In genomic region chr5:59042201-59042600, GRCh38 we compare ENCODE assay signal across 12 cellular contexts.
DNase-seq lines count a peak whose midpoint lies in the region; ATAC-seq and TF ChIP-seq lines count a peak whose summit lies in the region.
"Had no signal": no experiment of that assay in that cellular context is flagged by ENCODE, and none has a peak within 500 bp of the region (broad histone marks: within the 10 kb centered on the region; RNA-seq: fewer than 3 reads in every experiment).

No MANE protein-coding gene starts in this region.

- no peak for TF ChIP-seq POLR2A in HCT116 (IDR thresholded peaks at IDR 0.05; ENCODE audit: borderline replicate concordance, extremely low read depth, insufficient read depth, insufficient read length)

- H3K27me3 ChIP-seq in HCT116 (ENCODE audit: insufficient read depth, low read length): peaks cover 48% of the 10 kb centered on the region
- H3K27me3 ChIP-seq in lower lobe of right lung (ENCODE audit: low read depth): no peaks in the 10 kb centered on the region
- H3K27me3 ChIP-seq: upper lobe of left lung had no signal

- no peaks in the 10 kb centered on the region for H3K9me2 ChIP-seq in HCT116 (ENCODE audit: insufficient read depth)

- peak overlapping the region; percentile 17; the same call in 1 of the 2 replicates for H3K4me2 ChIP-seq in HCT116 (ENCODE audit: low read length)

- H4K20me1 ChIP-seq in HCT116 (ENCODE audit: insufficient read depth): no peaks in the 10 kb centered on the region

- peak overlapping the region; percentile 43 for H3K4me3 Mint-ChIP-seq in activated naive CD8-positive, alpha-beta T cell treated with anti-CD3 and anti-CD28 coated beads for 36 hours

- POLR2A ChIA-PET in HCT116 (lab: Charles Lee): no interaction called here

- H3K27ac ChIP-seq in HCT116 (ENCODE audit: low read depth, low read length) (no peak overlapping the region), lower lobe of right lung (peak overlapping the region; percentile 4)

- H3K27me3 Mint-ChIP-seq in activated naive CD8-positive, alpha-beta T cell treated with anti-CD3 and anti-CD28 coated beads for 36 hours: no peaks in the 10 kb centered on the region

- H3K36me3 ChIP-seq in HCT116 (ENCODE audit: control insufficient read depth in 1 of 2, insufficient read depth in 2 of 2, low read length in 2 of 2) (no peaks in the 10 kb centered on the region), lower lobe of right lung (no peaks in the 10 kb centered on the region)
- H3K36me3 ChIP-seq: upper lobe of left lung had no signal

- peaks cover 18% of the 10 kb centered on the region for H3K36me3 Mint-ChIP-seq in activated naive CD8-positive, alpha-beta T cell treated with anti-CD3 and anti-CD28 coated beads for 36 hours

- intact Hi-C loops in HCT116 (cut with micrococcal nuclease): no loop called here
- intact Hi-C loops in lower lobe of right lung (cut with DNase I): no loop called here

- H3K79me2 ChIP-seq in HCT116 (ENCODE audit: insufficient read depth, low read length): no peaks in the 10 kb centered on the region

- peaks cover 30% of the 10 kb centered on the region for H3K4me1 Mint-ChIP-seq in activated naive CD8-positive, alpha-beta T cell treated with anti-CD3 and anti-CD28 coated beads for 36 hours

- DNase-seq in AG08395 (ENCODE audit: low spot score): peak; percentile 27
- no peak for DNase-seq in HCT116 (ENCODE audit: low read depth, low spot score)
- no peak for DNase-seq in activated naive CD8-positive, alpha-beta T cell treated with anti-CD3 and anti-CD28 coated beads for 36 hours
- no peak for DNase-seq in lower lobe of right lung
- no peak for DNase-seq in cortex of kidney (lab: John Stamatoyannopoulos, UW)
- DNase-seq in DMS53 (lab: John Stamatoyannopoulos, UW): no peak
- no peak for DNase-seq in stimulated activated CD4-positive, alpha-beta T cell treated with anti-CD3 and anti-CD28 coated beads, Interleukin-15, amount 100 ng/mL, for 24 hours
- DNase-seq: effector CD4-positive, alpha-beta T cell; stimulated activated CD4-positive, alpha-beta T cell treated with anti-CD3 and anti-CD28 coated beads, Interleukin-2, amount 100 ng/mL, for 24 hours had no signal

- peak overlapping the region; percentile 77 for H3K27ac Mint-ChIP-seq in activated naive CD8-positive, alpha-beta T cell treated with anti-CD3 and anti-CD28 coated beads for 36 hours

- no peak overlapping the region for H2AFZ ChIP-seq in HCT116 (ENCODE audit: low read depth, low read length, poor library complexity, severe bottlenecking)

- BruUV-seq in HCT116 (replicated peaks; lab: Mats Ljungman, UMichigan): no TSS peak

- no peak for TF ChIP-seq RAD21 in HCT116 (IDR thresholded peaks at IDR 0.05; ENCODE audit: low read depth)

- H3K4me1 ChIP-seq in HCT116 (ENCODE audit: control insufficient read depth in 1 of 2, insufficient read depth in 2 of 2, low read length in 2 of 2) (peaks cover 2 to 20% of the 10 kb centered on the region in 2 experiments; a peak in 2 of 4 replicates), lower lobe of right lung (peaks cover 25% of the 10 kb centered on the region)

- CTCF ChIA-PET in HCT116 (lab: Charles Lee): interaction anchor here (0.9 kb wide), 1 partner anchor 145 kb away, joined by 3 read pairs; no protein-coding TSS in a partner anchor

- no peaks in the 10 kb centered on the region for H3K9me3 Mint-ChIP-seq in activated naive CD8-positive, alpha-beta T cell treated with anti-CD3 and anti-CD28 coated beads for 36 hours

- RAD21 ChIA-PET in HCT116 (lab: Charles Lee; ENCODE audit: low non-redundant PET in 1 of 2, low total read pairs in 2 of 2, uncharacterized antibody in 2 of 2, unreplicated experiment in 2 of 2): no interaction called here

- ATAC-seq in HCT116: no peak
- no peak for ATAC-seq in lower lobe of right lung
- no peak for ATAC-seq in HG02571 (IDR thresholded peaks at IDR 0.05; ENCODE audit: unreplicated experiment)

- H3K9ac ChIP-seq in HCT116 (ENCODE audit: low read length): no peak overlapping the region

- H3K4me3 ChIP-seq in HCT116 (replicated peaks in 1 of 2; ENCODE audit: low read depth in 1 of 2, low read length in 2 of 2) (no peak overlapping the region), lower lobe of right lung (no peak overlapping the region)
- H3K4me3 ChIP-seq: lung, upper lobe of left lung had no signal

- TF ChIP-seq CTCF in HCT116 (IDR thresholded peaks at IDR 0.05 in 2 of 3, conservative IDR thresholded peaks at IDR 0.05 in 1 of 3; ENCODE audit: borderline replicate concordance in 1 of 3, insufficient read depth in 1 of 3, low read depth in 2 of 3, low read length in 2 of 3): no peak
- no peak for TF ChIP-seq CTCF in lower lobe of right lung (IDR thresholded peaks at IDR 0.05)

- H3K9me3 ChIP-seq in HCT116 (ENCODE audit: control insufficient read depth in 1 of 2, insufficient read depth in 1 of 2, low read depth in 1 of 2, low read length in 2 of 2) (no peaks in the 10 kb centered on the region), lower lobe of right lung (no peaks in the 10 kb centered on the region)
- H3K9me3 ChIP-seq: upper lobe of left lung had no signal

TF ChIP-seq in HCT116, 20 proteins besides CTCF, POLR2A, EP300 and RAD21:
- TF ChIP-seq ZFX (IDR thresholded peaks at IDR 0.05) (no peak), EZH2 (IDR thresholded peaks at IDR 0.05) (no peak), YY1 (IDR thresholded peaks at IDR 0.05; ENCODE audit: extremely low read depth, insufficient replicate concordance, low read depth, low read length) (no peak)
